ENCODE assay signal across 1 cellular context in the genomic region with DNA sequence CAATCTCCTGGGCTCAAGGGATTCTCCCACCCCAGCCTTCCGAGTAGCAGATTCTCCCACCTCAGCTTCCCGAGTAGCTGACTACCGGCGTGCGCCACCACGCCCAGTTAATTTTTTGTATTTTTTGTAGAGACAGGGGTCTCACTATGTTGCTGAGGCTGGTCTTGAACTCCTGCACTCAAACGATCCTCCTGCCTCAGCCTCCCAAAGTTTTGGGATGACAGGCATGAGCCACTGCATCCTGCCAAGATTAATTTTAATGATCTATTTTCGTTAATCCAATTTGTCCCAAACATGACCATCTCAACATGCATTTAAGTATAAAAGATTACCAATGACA.
TF ChIP-seq lines count a peak whose summit lies in the region.

No MANE protein-coding gene starts in this region.

TF ChIP-seq in GM23338, 12 proteins besides CTCF, POLR2A, EP300 and RAD21 (continued from another document):
- TF ChIP-seq, protein P1, sequence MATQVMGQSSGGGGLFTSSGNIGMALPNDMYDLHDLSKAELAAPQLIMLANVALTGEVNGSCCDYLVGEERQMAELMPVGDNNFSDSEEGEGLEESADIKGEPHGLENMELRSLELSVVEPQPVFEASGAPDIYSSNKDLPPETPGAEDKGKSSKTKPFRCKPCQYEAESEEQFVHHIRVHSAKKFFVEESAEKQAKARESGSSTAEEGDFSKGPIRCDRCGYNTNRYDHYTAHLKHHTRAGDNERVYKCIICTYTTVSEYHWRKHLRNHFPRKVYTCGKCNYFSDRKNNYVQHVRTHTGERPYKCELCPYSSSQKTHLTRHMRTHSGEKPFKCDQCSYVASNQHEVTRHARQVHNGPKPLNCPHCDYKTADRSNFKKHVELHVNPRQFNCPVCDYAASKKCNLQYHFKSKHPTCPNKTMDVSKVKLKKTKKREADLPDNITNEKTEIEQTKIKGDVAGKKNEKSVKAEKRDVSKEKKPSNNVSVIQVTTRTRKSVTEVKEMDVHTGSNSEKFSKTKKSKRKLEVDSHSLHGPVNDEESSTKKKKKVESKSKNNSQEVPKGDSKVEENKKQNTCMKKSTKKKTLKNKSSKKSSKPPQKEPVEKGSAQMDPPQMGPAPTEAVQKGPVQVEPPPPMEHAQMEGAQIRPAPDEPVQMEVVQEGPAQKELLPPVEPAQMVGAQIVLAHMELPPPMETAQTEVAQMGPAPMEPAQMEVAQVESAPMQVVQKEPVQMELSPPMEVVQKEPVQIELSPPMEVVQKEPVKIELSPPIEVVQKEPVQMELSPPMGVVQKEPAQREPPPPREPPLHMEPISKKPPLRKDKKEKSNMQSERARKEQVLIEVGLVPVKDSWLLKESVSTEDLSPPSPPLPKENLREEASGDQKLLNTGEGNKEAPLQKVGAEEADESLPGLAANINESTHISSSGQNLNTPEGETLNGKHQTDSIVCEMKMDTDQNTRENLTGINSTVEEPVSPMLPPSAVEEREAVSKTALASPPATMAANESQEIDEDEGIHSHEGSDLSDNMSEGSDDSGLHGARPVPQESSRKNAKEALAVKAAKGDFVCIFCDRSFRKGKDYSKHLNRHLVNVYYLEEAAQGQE (IDR thresholded peaks at IDR 0.05; ENCODE audit: unreplicated experiment), result no peak
